In genomic region chr16:1991588-1992474, GRCh38 we compare ENCODE assay signal across 8 cellular contexts. TPM values are rescaled to one million over a fixed set of nuclear protein-coding genes. Genes with fewer than 3 reads are reported as not detected.
DNase-seq lines count a peak whose midpoint lies in the region; ATAC-seq and TF ChIP-seq lines count a peak whose summit lies in the region.

No MANE protein-coding gene starts in this region.

- intact Hi-C loops in stomach (cut with DNase I; ENCODE audit: low total_unique reads), result no loop called here

- TF ChIP-seq EP300 in gastroesophageal sphincter (IDR thresholded peaks at IDR 0.05) (no peak), stomach (IDR thresholded peaks at IDR 0.05) (no peak)

- peak overlapping the region; percentile 65 for H3K4me3 Mint-ChIP-seq in activated naive CD4-positive, alpha-beta T cell treated with anti-CD3 and anti-CD28 coated beads, Interleukin-2, amount 10 ng/mL, durations not matched to agents 7 days and 5 days

- peak overlapping the region in 2 of 4 donors; percentile 30 to 40 for H3K27ac ChIP-seq in gastroesophageal sphincter
- peak overlapping the region; percentile 40 to 73 (median 70) for H3K27ac ChIP-seq in stomach

- peaks cover 54% of the 10 kb centered on the region for H3K27me3 Mint-ChIP-seq in activated naive CD4-positive, alpha-beta T cell treated with anti-CD3 and anti-CD28 coated beads, Interleukin-2, amount 10 ng/mL, durations not matched to agents 7 days and 5 days

- WGBS in gastroesophageal sphincter (ENCODE audit: low coverage in 1 of 2), 2 donors, result 12% methylated on average over 22 of the region's 90 CpGs; no CpG with 5 or more reads in 1 of the 2 donors
- 4 to 11% (median 7%) methylated on average over 34 to 88 of the region's 90 CpGs for WGBS in stomach, 5 donors

- TF ChIP-seq CTCF in gastroesophageal sphincter (IDR thresholded peaks at IDR 0.05), result no peak
- no peak for TF ChIP-seq CTCF in stomach (IDR thresholded peaks at IDR 0.05)

- H3K27ac Mint-ChIP-seq in activated naive CD4-positive, alpha-beta T cell treated with anti-CD3 and anti-CD28 coated beads, Interleukin-2, amount 10 ng/mL, durations not matched to agents 7 days and 5 days, result peak overlapping the region; percentile 58

- CTCF ChIA-PET in activated naive CD4-positive, alpha-beta T cell treated with anti-CD3 and anti-CD28 coated beads, Interleukin-2, amount 10 ng/mL, durations not matched to agents 7 days and 5 days (lab: Charles Lee), result interaction anchor here (1.6 kb wide), 1 partner anchor 12 kb away, joined by 8 read pairs; no protein-coding TSS in a partner anchor

- H3K4me1 Mint-ChIP-seq in activated naive CD4-positive, alpha-beta T cell treated with anti-CD3 and anti-CD28 coated beads, Interleukin-2, amount 10 ng/mL, durations not matched to agents 7 days and 5 days, result peaks cover 23% of the 10 kb centered on the region

- H3K36me3 ChIP-seq in gastroesophageal sphincter (peaks cover 0 to 12% of the 10 kb centered on the region in 2 donors), stomach (peaks cover 0 to 17% (median 9%) of the 10 kb centered on the region in 4 donors)

- H3K9me3 Mint-ChIP-seq in activated naive CD4-positive, alpha-beta T cell treated with anti-CD3 and anti-CD28 coated beads, Interleukin-2, amount 10 ng/mL, durations not matched to agents 7 days and 5 days, result no peaks in the 10 kb centered on the region

- DNase-seq in activated naive CD4-positive, alpha-beta T cell treated with anti-CD3 and anti-CD28 coated beads, Interleukin-2, amount 10 ng/mL, durations not matched to agents 7 days and 5 days, result peak; percentile 99
- peak in 55 of 56 donors; percentile 34 to 94 (median 80) for DNase-seq in nucleus accumbens (lab: John Stamatoyannopoulos, UW)
- DNase-seq in stomach, result peak; percentile 95
- no peak for DNase-seq in AML-193 (lab: John Stamatoyannopoulos, UW)

- H3K9me3 ChIP-seq in gastroesophageal sphincter (no peaks in the 10 kb centered on the region), stomach (no peaks in the 10 kb centered on the region)

- ATAC-seq in GM18502 (IDR thresholded peaks at IDR 0.05; ENCODE audit: poor library complexity, unreplicated experiment) (peak; percentile 56), HG02970 (IDR thresholded peaks at IDR 0.05; ENCODE audit: low FRiP score, unreplicated experiment) (peak; percentile 59), gastroesophageal sphincter (peak; percentile 81)

- H3K27me3 ChIP-seq in gastroesophageal sphincter (peaks cover 52% of the 10 kb centered on the region), stomach (peaks cover 7 to 53% (median 35%) of the 10 kb centered on the region in 3 donors)

- TF ChIP-seq POLR2A in Raji (IDR thresholded peaks at IDR 0.05; ENCODE audit: insufficient read depth, low read depth, low read length), result peak; percentile 63
- no peak for TF ChIP-seq POLR2A in gastroesophageal sphincter (IDR thresholded peaks at IDR 0.05)
- TF ChIP-seq POLR2A in stomach (IDR thresholded peaks at IDR 0.05), result no peak

- H3K36me3 Mint-ChIP-seq in activated naive CD4-positive, alpha-beta T cell treated with anti-CD3 and anti-CD28 coated beads, Interleukin-2, amount 10 ng/mL, durations not matched to agents 7 days and 5 days, result peaks cover 4% of the 10 kb centered on the region

- H3K4me1 ChIP-seq in gastroesophageal sphincter, result peaks cover 0 to 41% (median 22%) of the 10 kb centered on the region in 3 donors
- H3K4me1 ChIP-seq in stomach, result peaks cover 27 to 47% (median 43%) of the 10 kb centered on the region in 4 donors

- H3K4me3 ChIP-seq in gastroesophageal sphincter (peak overlapping the region; percentile 5 to 49), stomach (peak overlapping the region; percentile 38 to 45 (median 40))

RNA-seq across cellular contexts. Expression of gene SYNGR3, which starts 2.1 kb away (rescaled TPM):
- total RNA-seq in gastroesophageal sphincter (1 to 10 TPM in 3 of 4 donors, not detected in 1; 1.2 to 5.1 (median 3.1) TPM), stomach (1 to 10 TPM in 1 of 5 donors, not detected in 4; 1.7 TPM)
- polyA plus RNA-seq in stomach, result 1 to 10 TPM in 1 of 3 donors, not detected in 2; 1.3 TPM

RNA-seq across cellular contexts. Expression of gene GFER, which starts 7.8 kb away (rescaled TPM):
- total RNA-seq in gastroesophageal sphincter (10 to 100 TPM; 12.8 to 45.6 (median 25.1) TPM), stomach (100 to 1,000 TPM in 1 of 5 donors, 10 to 100 TPM in 1, 1 to 10 TPM in 3; 3.1 to 313 (median 9.9) TPM)
- polyA plus RNA-seq in stomach, result 10 to 100 TPM; 31.2 to 50.6 (median 36.1) TPM

RNA-seq across cellular contexts. Expression of gene NOXO1, which starts 10.6 kb away (rescaled TPM):
- 1 to 10 TPM in 2 of 4 donors, not detected in 2; 1.0 to 1.1 TPM for total RNA-seq in gastroesophageal sphincter
- 10 to 100 TPM in 1 of 5 donors, not detected in 4; 58.2 TPM for total RNA-seq in stomach
- polyA plus RNA-seq in stomach, result 1 to 10 TPM; 1.2 to 3.4 (median 2.6) TPM

RNA-seq across cellular contexts. Expression of gene ZNF598, which starts 17.8 kb away (rescaled TPM):
- total RNA-seq in gastroesophageal sphincter (10 to 100 TPM; 28.5 to 43.0 (median 34.6) TPM), stomach (10 to 100 TPM; 16.3 to 86.2 (median 34.8) TPM)
- 10 to 100 TPM; 21.1 to 31.0 (median 21.4) TPM for polyA plus RNA-seq in stomach

RNA-seq across cellular contexts. Expression of gene TBL3, which starts 20.0 kb away (rescaled TPM):
- 10 to 100 TPM; 26.7 to 38.6 (median 33.2) TPM for total RNA-seq in gastroesophageal sphincter
- 100 to 1,000 TPM in 1 of 5 donors, 10 to 100 TPM in 3, 1 to 10 TPM in 1; 9.4 to 174 (median 26.3) TPM for total RNA-seq in stomach
- polyA plus RNA-seq in stomach, result 10 to 100 TPM; 32.7 to 52.7 (median 48.9) TPM

Comparison
In these comparisons a context has a peak if more than half of its experiments do, and no peak if none do; other contexts are left out.
1. DNase-seq: peak in activated naive CD4-positive, alpha-beta T cell treated with anti-CD3 and anti-CD28 coated beads, Interleukin-2, amount 10 ng/mL, durations not matched to agents 7 days and 5 days (single experiment), nucleus accumbens (55 of 56) and stomach (single experiment); none in AML-193 (0 of 2).
2. Peak in every context shown above with its lines, with median percentiles within 50 percentile points of each other: ATAC-seq.